8 cellular contexts compared by ENCODE assay signal in genomic region chrX:135543924-135544323, GRCh38. TPM values are rescaled to one million over a fixed set of nuclear protein-coding genes. Genes with fewer than 3 reads are reported as not detected.
DNase-seq lines count a peak whose midpoint lies in the region; ATAC-seq and TF ChIP-seq lines count a peak whose summit lies in the region.

No MANE protein-coding gene starts in this region.

- no peaks in the 10 kb centered on the region for H3K36me3 ChIP-seq in cardiac muscle cell
- H3K36me3 ChIP-seq in left lung = no peaks in the 10 kb centered on the region

- H3K9me3 ChIP-seq in cardiac muscle cell (ENCODE audit: low read depth) = no peaks in the 10 kb centered on the region
- no peaks in the 10 kb centered on the region for H3K9me3 ChIP-seq in left lung

- H3K36me3 Mint-ChIP-seq in activated naive CD8-positive, alpha-beta T cell treated with anti-CD3 and anti-CD28 coated beads, Interleukin-2, amount 50 U/mL, for 24 hours (ENCODE audit: low read depth) = peaks cover 6% of the 10 kb centered on the region

- intact Hi-C loops in Right ventricle myocardium superior (cut with DNase I) (no loop called here), left lung (cut with DNase I) (no loop called here)

- no peaks in the 10 kb centered on the region for H3K9me3 Mint-ChIP-seq in activated naive CD8-positive, alpha-beta T cell treated with anti-CD3 and anti-CD28 coated beads, Interleukin-2, amount 50 U/mL, for 24 hours

- H3K4me3 ChIP-seq in cardiac muscle cell (no peak overlapping the region), left lung (no peak overlapping the region)

- H3K4me1 Mint-ChIP-seq in activated naive CD8-positive, alpha-beta T cell treated with anti-CD3 and anti-CD28 coated beads, Interleukin-2, amount 50 U/mL, for 24 hours = peaks cover 28% of the 10 kb centered on the region

- H3K27ac Mint-ChIP-seq in activated naive CD8-positive, alpha-beta T cell treated with anti-CD3 and anti-CD28 coated beads, Interleukin-2, amount 50 U/mL, for 24 hours = no peak overlapping the region

- ATAC-seq in Right ventricle myocardium superior (ENCODE audit: poor library complexity) = no peak
- ATAC-seq in activated naive CD8-positive, alpha-beta T cell treated with anti-CD3 and anti-CD28 coated beads, Interleukin-2, amount 50 U/mL, for 24 hours = no peak
- ATAC-seq in stimulated activated naive CD8-positive, alpha-beta T cell treated with anti-CD3 and anti-CD28 coated beads, Interleukin-15, Interleukin-2, amounts not matched to agents 100 U/mL and 50 U/mL, for 24 hours = no peak
- no peak for ATAC-seq in GM18858 (IDR thresholded peaks at IDR 0.05; ENCODE audit: unreplicated experiment)
- no peak for ATAC-seq in left lung

- H3K4me1 ChIP-seq in cardiac muscle cell (ENCODE audit: low read depth) = no peaks in the 10 kb centered on the region
- no peaks in the 10 kb centered on the region for H3K4me1 ChIP-seq in left lung

- H3K27ac ChIP-seq in cardiac muscle cell = no peak overlapping the region
- no peak overlapping the region for H3K27ac ChIP-seq in left lung

- H3K4me3 Mint-ChIP-seq in activated naive CD8-positive, alpha-beta T cell treated with anti-CD3 and anti-CD28 coated beads, Interleukin-2, amount 50 U/mL, for 24 hours = no peak overlapping the region

- H3K27me3 ChIP-seq in cardiac muscle cell (no peaks in the 10 kb centered on the region), left lung (no peaks in the 10 kb centered on the region)

- DNase-seq in cardiac muscle cell (ENCODE audit: low read depth in 1 of 2, low spot score in 1 of 2) = no peak
- DNase-seq in Right ventricle myocardium superior = no peak
- DNase-seq in HT-29 (ENCODE audit: low spot score) = peak; percentile 11
- peak; percentile 22 for DNase-seq in activated naive CD8-positive, alpha-beta T cell treated with anti-CD3 and anti-CD28 coated beads, Interleukin-2, amount 50 U/mL, for 24 hours
- peak; percentile 24 for DNase-seq in stimulated activated naive CD8-positive, alpha-beta T cell treated with anti-CD3 and anti-CD28 coated beads, Interleukin-15, Interleukin-2, amounts not matched to agents 100 U/mL and 50 U/mL, for 24 hours
- no peak for DNase-seq in left lung
- no peak for DNase-seq in medulla oblongata (ENCODE audit: extremely low spot score)

- H3K27me3 Mint-ChIP-seq in activated naive CD8-positive, alpha-beta T cell treated with anti-CD3 and anti-CD28 coated beads, Interleukin-2, amount 50 U/mL, for 24 hours = no peaks in the 10 kb centered on the region

- TF ChIP-seq CTCF in cardiac muscle cell (IDR thresholded peaks at IDR 0.05; ENCODE audit: low read depth, low read length) = peak; percentile 6
- TF ChIP-seq CTCF in left lung (IDR thresholded peaks at IDR 0.05) = no peak

RNA-seq across cellular contexts. Expression of gene INTS6L, which starts 23.5 kb away (rescaled TPM):
- total RNA-seq in cardiac muscle cell (34.1 and 49.3 TPM in 2 replicates), Right ventricle myocardium superior (2.4 TPM), left lung (1 to 10 TPM; 6.2 to 7.2 TPM)
- 21.2 and 34.4 TPM in 2 replicates for polyA plus RNA-seq in cardiac muscle cell
- total RNA-seq in HT-29 (2014; rRNA removed; shearing (Covaris generic)) = 0.36 and 0.68 TPM in 2 replicates

Comparison
In these comparisons a context has a peak if more than half of its experiments do, and no peak if none do; other contexts are left out.
1. DNase-seq: peak in HT-29 (single experiment), activated naive CD8-positive, alpha-beta T cell treated with anti-CD3 and anti-CD28 coated beads, Interleukin-2, amount 50 U/mL, for 24 hours (single experiment) and stimulated activated naive CD8-positive, alpha-beta T cell treated with anti-CD3 and anti-CD28 coated beads, Interleukin-15, Interleukin-2, amounts not matched to agents 100 U/mL and 50 U/mL, for 24 hours (single experiment); none in cardiac muscle cell (0 of 2), Right ventricle myocardium superior (single experiment), left lung (0 of 2) and medulla oblongata (single experiment).